Comparison of ENCODE assay signal across 11 cellular contexts in the genomic region with DNA sequence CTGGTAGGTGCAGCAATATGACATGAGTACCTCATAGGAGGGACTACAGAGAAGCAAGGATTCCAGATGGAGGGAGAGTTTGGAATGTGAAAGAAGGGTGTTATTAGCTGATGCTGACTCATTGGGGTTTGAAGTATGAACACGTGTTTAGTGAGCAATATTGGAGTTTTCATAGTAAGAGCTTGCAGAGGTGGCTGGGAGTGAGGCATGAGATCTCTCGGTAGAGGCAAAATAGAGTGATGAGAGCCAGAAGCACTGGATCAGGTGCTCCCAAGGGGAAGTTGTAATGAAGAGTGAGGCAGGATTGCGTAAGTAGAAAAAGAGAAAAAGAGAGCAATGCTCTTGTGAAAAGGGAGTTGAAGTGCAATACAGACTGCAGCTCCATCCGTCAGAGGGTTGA. TPM values are rescaled to one million over a fixed set of nuclear protein-coding genes. Genes with fewer than 3 reads are reported as not detected.
DNase-seq lines count a peak whose midpoint lies in the region; ATAC-seq, FAIRE-seq and TF ChIP-seq lines count a peak whose summit lies in the region.
"Had no signal": no experiment of that assay in that cellular context is flagged by ENCODE, and none has a peak within 500 bp of the region (broad histone marks: within the 10 kb centered on the region; RNA-seq: fewer than 3 reads in every experiment).

No MANE protein-coding gene starts in this region.

- H3K9me3 ChIP-seq in H1 (ENCODE audit: insufficient read depth in 2 of 2, low read depth in 1 of 2, low read length in 1 of 2), result peaks cover 8 to 9% of the 10 kb centered on the region in 2 experiments; a peak in 2 of 4 replicates
- no peaks in the 10 kb centered on the region for H3K9me3 ChIP-seq in CD8-positive, alpha-beta T cell (ENCODE audit: low read length)
- H3K9me3 ChIP-seq in suprapubic skin, result peaks cover 8% of the 10 kb centered on the region

- no peaks in the 10 kb centered on the region for H3K4me1 Mint-ChIP-seq in CD8-positive, alpha-beta T cell (ENCODE audit: low read depth)

- H2BK12ac ChIP-seq in H1 (ENCODE audit: low read depth, low read length), result no peak overlapping the region

- no peak overlapping the region for H2BK20ac ChIP-seq in H1 (ENCODE audit: low read length)

- no peak for TF ChIP-seq RAD21 in H1 (IDR thresholded peaks at IDR 0.05 in 1 of 2, conservative IDR thresholded peaks at IDR 0.05 in 1 of 2; ENCODE audit: low read depth in 2 of 2, low read length in 2 of 2)

- H3K4me2 ChIP-seq in H1 (ENCODE audit: insufficient read depth in 1 of 2, low read depth in 2 of 2, low read length in 2 of 2), result no peak overlapping the region

- H3K79me1 ChIP-seq in H1 (ENCODE audit: low read depth, low read length), result no peaks in the 10 kb centered on the region

- FAIRE-seq in H1 (lab: Jason Lieb, UNC), result no peak
- FAIRE-seq: K562 had no signal

- no peak overlapping the region for H4K8ac ChIP-seq in H1 (ENCODE audit: extremely low read depth, insufficient read depth, low read length)

- no peak for ATAC-seq in GM19467 (IDR thresholded peaks at IDR 0.05; ENCODE audit: unreplicated experiment)
- no peak for ATAC-seq in CD8-positive, alpha-beta T cell
- ATAC-seq: K562, mucosa of descending colon had no signal

- no peak overlapping the region for H3K18ac ChIP-seq in H1 (ENCODE audit: extremely low read depth, low read length)

- H3K4me3 ChIP-seq in NB4 (ENCODE audit: low read depth, low read length) (no peak overlapping the region), H1 (ENCODE audit: extremely low read depth in 1 of 4, insufficient read depth in 2 of 4, low read depth in 3 of 4, low read length in 4 of 4) (no peak overlapping the region), suprapubic skin (no peak overlapping the region)
- no peak overlapping the region for H3K4me3 ChIP-seq in CD8-positive, alpha-beta T cell (ENCODE audit: low read depth, low read length)
- H3K4me3 ChIP-seq: K562, mucosa of descending colon had no signal

- H3K23me2 ChIP-seq in H1 (ENCODE audit: low read depth, low read length), result no peaks in the 10 kb centered on the region

- TF ChIP-seq CTCF in NB4 (IDR thresholded peaks at IDR 0.05; ENCODE audit: low read depth, low read length) (no peak), H1 (IDR thresholded peaks at IDR 0.05; ENCODE audit: control extremely low read depth in 1 of 3, insufficient read depth in 1 of 3, low read depth in 1 of 3, low read length in 3 of 3) (no peak), suprapubic skin (IDR thresholded peaks at IDR 0.05) (no peak)
- no peak for TF ChIP-seq CTCF in CD8-positive, alpha-beta T cell (IDR thresholded peaks at IDR 0.05)

- H3K9me3 Mint-ChIP-seq in CD8-positive, alpha-beta T cell, result peaks cover 10% of the 10 kb centered on the region

- no peak overlapping the region for H2AK5ac ChIP-seq in H1 (ENCODE audit: low read depth, low read length)

- DNase-seq in GM04503 (ENCODE audit: low read depth) (peak; percentile 5), NB4 (ENCODE audit: low read depth) (peak; percentile 43), H1 (ENCODE audit: low read depth in 1 of 2, low spot score in 2 of 2) (no peak), renal cortical epithelial cell (ENCODE audit: low read depth) (peak; percentile 51), suprapubic skin (ENCODE audit: low spot score in 2 of 2) (no peak)
- DNase-seq in CD8-positive, alpha-beta T cell, result no peak
- DNase-seq: activated CD4-positive, alpha-beta T cell treated with anti-CD3 and anti-CD28 coated beads for 48 hours; activated naive CD4-positive, alpha-beta T cell treated with Interleukin-2 at 50 U/mL for 16 hours; mucosa of descending colon had no signal

- WGBS in H1 (ENCODE audit: extremely low coverage in 1 of 2, insufficient coverage in 1 of 2, insufficient read length in 1 of 2, insufficient replicate concordance in 2 of 2, low coverage in 1 of 2, low lambda C conversion rate in 2 of 2, missing lambda C conversion rate in 1 of 2), 2 experiments, result 86% methylated on average over 4 of the region's 4 CpGs; no CpG with 5 or more reads in 1 of the 2 experiments
- 56% methylated on average over 4 of the region's 4 CpGs for WGBS in suprapubic skin

- H2BK5ac ChIP-seq in H1 (ENCODE audit: low read depth, low read length), result no peak overlapping the region

- no peak overlapping the region for H3K9ac ChIP-seq in H1 (replicated peaks in 1 of 4; ENCODE audit: extremely low read depth in 1 of 4, low read depth in 3 of 4, low read length in 3 of 4)

- no peaks in the 10 kb centered on the region for H3K27me3 ChIP-seq in H1 (replicated peaks in 1 of 4; ENCODE audit: control insufficient read depth in 3 of 4, extremely low read depth in 1 of 4, insufficient read depth in 3 of 4, low read length in 3 of 4)
- H3K27me3 ChIP-seq in CD8-positive, alpha-beta T cell (ENCODE audit: insufficient read depth, low read length), result no peaks in the 10 kb centered on the region
- H3K27me3 ChIP-seq in suprapubic skin, result no peaks in the 10 kb centered on the region

- intact Hi-C loops in CD8-positive, alpha-beta T cell (cut with DNase I, micrococcal nuclease), result no loop called here

- no peak overlapping the region for H3K23ac ChIP-seq in H1 (ENCODE audit: insufficient read length)

- H3K27ac ChIP-seq in H1 (ENCODE audit: low read depth, low read length), result no peak overlapping the region
- H3K27ac ChIP-seq in CD8-positive, alpha-beta T cell (ENCODE audit: low read depth, low read length), result no peak overlapping the region
- H3K27ac ChIP-seq in suprapubic skin, result no peak overlapping the region

- no peak overlapping the region for H3K4me3 Mint-ChIP-seq in CD8-positive, alpha-beta T cell

- H3K36me3 ChIP-seq in H1 (ENCODE audit: control insufficient read depth in 2 of 4, insufficient read depth in 4 of 4, low read length in 3 of 4) (no peaks in the 10 kb centered on the region), suprapubic skin (no peaks in the 10 kb centered on the region)
- no peaks in the 10 kb centered on the region for H3K36me3 ChIP-seq in CD8-positive, alpha-beta T cell (ENCODE audit: insufficient read depth, low read length)

- no peak overlapping the region for H4K5ac ChIP-seq in H1 (ENCODE audit: insufficient read length, low read depth, low read length)

- H4K91ac ChIP-seq in H1 (replicated peaks; ENCODE audit: insufficient read length, low read length), result no peak overlapping the region

- H3K4me1 ChIP-seq in H1 (replicated peaks in 1 of 4; ENCODE audit: control insufficient read depth in 3 of 4, insufficient read depth in 4 of 4, low read length in 3 of 4) (no peaks in the 10 kb centered on the region; a peak in 1 of 7 replicates), suprapubic skin (no peaks in the 10 kb centered on the region)
- H3K4me1 ChIP-seq in CD8-positive, alpha-beta T cell (ENCODE audit: insufficient read depth, low read length), result no peaks in the 10 kb centered on the region

- POLR2A ChIA-PET in H1 (lab: Charles Lee; ENCODE audit: partially characterized antibody), result interaction anchor here (1.1 to 1.4 kb wide), 2 partner anchors 23 to 37 kb away, joined by 3 read pairs; no protein-coding TSS in a partner anchor
- POLR2A ChIA-PET in CD8-positive, alpha-beta T cell (lab: Charles Lee), result no interaction called here

- H3K4ac ChIP-seq in H1 (replicated peaks; ENCODE audit: insufficient read length, low read depth, low read length), result no peak overlapping the region

- H2BK15ac ChIP-seq in H1 (ENCODE audit: low read length), result no peak overlapping the region

- H3K27ac Mint-ChIP-seq in CD8-positive, alpha-beta T cell, result no peak overlapping the region

- no peak overlapping the region for H2BK120ac ChIP-seq in H1 (replicated peaks; ENCODE audit: low read depth, low read length)

- TF ChIP-seq POLR2A in NB4 (IDR thresholded peaks at IDR 0.05; ENCODE audit: extremely low read depth, insufficient read length) (no peak), H1 (IDR thresholded peaks at IDR 0.05; ENCODE audit: control extremely low read depth in 1 of 2, low read depth in 2 of 2, low read length in 2 of 2) (no peak), suprapubic skin (IDR thresholded peaks at IDR 0.05) (no peak)

- CTCF ChIA-PET in H1 (lab: Charles Lee; ENCODE audit: partially characterized antibody), result interaction anchor here (0.6 to 1.6 kb wide), 2 partner anchors 420 to 456 kb away, joined by 3 to 6 read pairs; no protein-coding TSS in a partner anchor
- CTCF ChIA-PET in CD8-positive, alpha-beta T cell (lab: Charles Lee), result no interaction called here

- H3K56ac ChIP-seq in H1 (replicated peaks; ENCODE audit: insufficient read length, low read depth, low read length), result no peak overlapping the region

- no peaks in the 10 kb centered on the region for H3K36me3 Mint-ChIP-seq in CD8-positive, alpha-beta T cell

- H3K27me3 Mint-ChIP-seq in CD8-positive, alpha-beta T cell (ENCODE audit: low read depth), result no peaks in the 10 kb centered on the region

- H3K14ac ChIP-seq in H1 (ENCODE audit: insufficient read length), result no peak overlapping the region

- no peaks in the 10 kb centered on the region for H3K79me2 ChIP-seq in H1 (ENCODE audit: control insufficient read depth in 1 of 2, insufficient read depth in 2 of 2, low read length in 2 of 2)

- no peaks in the 10 kb centered on the region for H4K20me1 ChIP-seq in H1 (replicated peaks in 1 of 2; ENCODE audit: control insufficient read depth in 1 of 2, insufficient read depth in 2 of 2, low read length in 2 of 2)

- TF ChIP-seq EP300 in H1 (IDR thresholded peaks at IDR 0.05; ENCODE audit: borderline replicate concordance in 1 of 2, low read depth in 2 of 2, low read length in 2 of 2), result no peak
- TF ChIP-seq EP300 in suprapubic skin (IDR thresholded peaks at IDR 0.05), result no peak

- no peak overlapping the region for H2AFZ ChIP-seq in H1 (ENCODE audit: low read length)

TF ChIP-seq in H1, 55 proteins besides CTCF, POLR2A, EP300 and RAD21 (continues in another document):
- TF ChIP-seq SAP30 (IDR thresholded peaks at IDR 0.05; ENCODE audit: insufficient read depth, insufficient replicate concordance, low read length), result no peak
- TF ChIP-seq EGR1 (IDR thresholded peaks at IDR 0.05; ENCODE audit: borderline replicate concordance, low read depth, low read length), result no peak
- TF ChIP-seq CEBPB (IDR thresholded peaks at IDR 0.05; ENCODE audit: low read depth, low read length), result peak; percentile 73; the same call in 1 of the 2 replicates
- no peak for TF ChIP-seq CBX8 (IDR thresholded peaks at IDR 0.05; ENCODE audit: borderline replicate concordance, low read depth, low read length)
- no peak for TF ChIP-seq TCF12 (IDR thresholded peaks at IDR 0.05; ENCODE audit: low read depth, low read length)

RNA-seq across cellular contexts. Expression of a gene that starts 42.1 kb away (rescaled TPM):
- 414 and 442 TPM in 2 replicates for total RNA-seq in H1 (2021; fragmentation: NEBNext Ultra II Directional; extraction: Animal tissue kit (Norgen Biotek cat#: 25700))
- 268 and 478 TPM in 2 replicates for polyA plus RNA-seq in H1 (2011; rRNA removed)
- 425 TPM for polyA plus RNA-seq in H1 (2011; cell fraction: cytosol; rRNA removed)
- 325 TPM for polyA plus RNA-seq in H1 (2011; cell fraction: nucleus; rRNA removed)
- polyA plus RNA-seq in H1 (2012, experiment 1 of 2), result 347 to 444 TPM (median 418 TPM) in 4 replicates
- polyA plus RNA-seq in H1 (2012, experiment 2 of 2), result 290 TPM
- polyA plus RNA-seq in H1 (2013, experiment 1 of 2), result 1,637 TPM
- 2,282 TPM for polyA plus RNA-seq in H1 (2013, experiment 2 of 2)
- 253 and 278 TPM in 2 replicates for polyA minus RNA-seq in H1 (2011; rRNA and poly(A)+ RNA removed)
- polyA minus RNA-seq in H1 (2011; cell fraction: cytosol; rRNA and poly(A)+ RNA removed), result 155 TPM
- polyA minus RNA-seq in H1 (2011; cell fraction: nucleus; rRNA and poly(A)+ RNA removed), result 160 TPM
- 44.3 and 65.5 TPM in 2 replicates for total RNA-seq in renal cortical epithelial cell
- total RNA-seq in CD8-positive, alpha-beta T cell, result not detected
- total RNA-seq in suprapubic skin, result 100 to 1,000 TPM in 1 of 4 donors, 10 to 100 TPM in 3; 72.8 to 107 (median 84.7) TPM

Comparison
In these comparisons a context has a peak if more than half of its experiments do, and no peak if none do; other contexts are left out.
1. DNase-seq: peak in GM04503 (single experiment), NB4 (single experiment) and renal cortical epithelial cell (single experiment); none in H1 (0 of 2), CD8-positive, alpha-beta T cell (0 of 7) and suprapubic skin (0 of 2).
2. RNA of a gene that starts 42.1 kb away (total RNA-seq): 414 to 442 TPM in H1, 72.8 to 107 TPM in suprapubic skin and 44.3 to 65.5 TPM in renal cortical epithelial cell; not detected in CD8-positive, alpha-beta T cell; every median in the first group is over 10 times any median in the second.